Comparison of ENCODE assay signal across 1 cellular context in genomic region chr16:31713071-31713944, GRCh38.
A peak's percentile ranks its signal among the peaks of the same experiment; 100 is the strongest.
TF ChIP-seq lines count a peak whose summit lies in the region.

No MANE protein-coding gene starts in this region.

TF ChIP-seq in GM12878, 131 proteins besides CTCF, POLR2A, EP300 and RAD21 (continued from another document and continues in another):
- no peak for TF ChIP-seq PBX3 (IDR thresholded peaks at IDR 0.05; ENCODE audit: insufficient replicate concordance, low read depth, low read length)
- TF ChIP-seq PML (IDR thresholded peaks at IDR 0.05; ENCODE audit: low read length): peak; percentile 95
- no peak for TF ChIP-seq CREB1 (IDR thresholded peaks at IDR 0.05; ENCODE audit: low read depth)
- 0 out of 2 replicates have a peak, but pooled peaks have one; percentile 37 for TF ChIP-seq FOXM1 (IDR thresholded peaks at IDR 0.05; ENCODE audit: low read depth, low read length)
- TF ChIP-seq IRF4 (IDR thresholded peaks at IDR 0.05; ENCODE audit: low read depth, low read length): no peak
- no peak for TF ChIP-seq ZNF274 (IDR thresholded peaks at IDR 0.05; ENCODE audit: insufficient read depth, insufficient read length)
- TF ChIP-seq USF1 (IDR thresholded peaks at IDR 0.05; ENCODE audit: borderline replicate concordance, extremely low read length, insufficient read depth, low read depth, low read length): no peak
- no peak for TF ChIP-seq MYC (IDR thresholded peaks at IDR 0.05; ENCODE audit: insufficient read depth, insufficient read length, insufficient replicate concordance, low read length, severe bottlenecking)
- TF ChIP-seq E2F4 (IDR thresholded peaks at IDR 0.05; ENCODE audit: low read depth, low read length): no peak
- TF ChIP-seq NFXL1 (IDR thresholded peaks at IDR 0.05; ENCODE audit: borderline replicate concordance): no peak
- peak; percentile 70; the same call in 1 of the 2 replicates for TF ChIP-seq ESRRA (IDR thresholded peaks at IDR 0.05; ENCODE audit: low read length)
- peak in 1 of 2 experiments; percentile 15; a peak in 1 of 4 replicates for TF ChIP-seq ETV6 (conservative IDR thresholded peaks at IDR 0.05 in 1 of 2, IDR thresholded peaks at IDR 0.05 in 1 of 2; ENCODE audit: borderline replicate concordance in 1 of 2, low read depth in 1 of 2)
- TF ChIP-seq MTA2 (IDR thresholded peaks at IDR 0.05; ENCODE audit: low read depth): no peak
- TF ChIP-seq ZNF217 (IDR thresholded peaks at IDR 0.05): no peak
- TF ChIP-seq GABPA (IDR thresholded peaks at IDR 0.05; ENCODE audit: low read depth): no peak; the same call in 1 of the 2 replicates
- 0 out of 2 replicates have a peak, but pooled peaks have one; percentile 31 for TF ChIP-seq TBL1XR1 (IDR thresholded peaks at IDR 0.05; ENCODE audit: low read depth, low read length)
- TF ChIP-seq CREM (IDR thresholded peaks at IDR 0.05; ENCODE audit: low read depth): no peak
- no peak; the same call in 1 of the 2 replicates for TF ChIP-seq ZBTB40 (IDR thresholded peaks at IDR 0.05; ENCODE audit: borderline replicate concordance)
- peak; percentile 88; the same call in 1 of the 2 replicates for TF ChIP-seq CHD1 (IDR thresholded peaks at IDR 0.05; ENCODE audit: low read depth, low read length)
- peak in 1 of 2 experiments; percentile 73; a peak in 2 of 4 replicates for TF ChIP-seq BHLHE40 (IDR thresholded peaks at IDR 0.05; ENCODE audit: borderline replicate concordance in 1 of 2, low read depth in 2 of 2, low read length in 1 of 2)
- TF ChIP-seq NRF1 (conservative IDR thresholded peaks at IDR 0.05; ENCODE audit: low read depth, low read length): no peak
- TF ChIP-seq SMAD5 (IDR thresholded peaks at IDR 0.05; ENCODE audit: low read depth): peak; percentile 94
- TF ChIP-seq SREBF1 (IDR thresholded peaks at IDR 0.05; ENCODE audit: low read length): no peak
- TF ChIP-seq GATAD2B (conservative IDR thresholded peaks at IDR 0.05; ENCODE audit: low read depth): peak; percentile 95
- TF ChIP-seq MTA3 (IDR thresholded peaks at IDR 0.05; ENCODE audit: borderline replicate concordance, low read length): no peak
- TF ChIP-seq CBFB (IDR thresholded peaks at IDR 0.05; ENCODE audit: low read depth): peak; percentile 92
- TF ChIP-seq TCF7 (IDR thresholded peaks at IDR 0.05; ENCODE audit: borderline replicate concordance): peak; percentile 36; the same call in 1 of the 2 replicates
- TF ChIP-seq CBX3 (IDR thresholded peaks at IDR 0.05; ENCODE audit: borderline replicate concordance, low read depth): no peak
- no peak for TF ChIP-seq RBBP5 (conservative IDR thresholded peaks at IDR 0.05)
- no peak for TF ChIP-seq ASH2L (IDR thresholded peaks at IDR 0.05; ENCODE audit: borderline replicate concordance, low read depth)
- no peak; the same call in 1 of the 2 replicates for TF ChIP-seq ELK1 (IDR thresholded peaks at IDR 0.05; ENCODE audit: low read depth, low read length)
- no peak for TF ChIP-seq SIX5 (IDR thresholded peaks at IDR 0.05; ENCODE audit: low read depth, low read length, severe bottlenecking)
- TF ChIP-seq POLR2AphosphoS5 (IDR thresholded peaks at IDR 0.05; ENCODE audit: low read length): peak; percentile 99
- TF ChIP-seq USF2 (IDR thresholded peaks at IDR 0.05; ENCODE audit: borderline replicate concordance, low read depth, low read length): no peak
- no peak for TF ChIP-seq SUPT20H (IDR thresholded peaks at IDR 0.05; ENCODE audit: borderline replicate concordance, control insufficient read depth, low read depth, low read length)
- no peak for TF ChIP-seq JUND (IDR thresholded peaks at IDR 0.05; ENCODE audit: low read depth, low read length)
- no peak for TF ChIP-seq ZBTB11 (CRISPR knock-in tag; IDR thresholded peaks at IDR 0.05)
- peak; percentile 98 for TF ChIP-seq POLR2AphosphoS2 (IDR thresholded peaks at IDR 0.05; ENCODE audit: low read depth, low read length)
- TF ChIP-seq SKIL (IDR thresholded peaks at IDR 0.05; ENCODE audit: low read depth, poor library complexity, severe bottlenecking): no peak
- no peak for TF ChIP-seq ZBTB4 (CRISPR knock-in tag; IDR thresholded peaks at IDR 0.05)
- no peak for TF ChIP-seq PAX8 (IDR thresholded peaks at IDR 0.05)
- TF ChIP-seq HDAC2 (IDR thresholded peaks at IDR 0.05): no peak
- no peak for TF ChIP-seq CHD4 (IDR thresholded peaks at IDR 0.05)
- TF ChIP-seq RELA (IDR thresholded peaks at IDR 0.05; ENCODE audit: borderline replicate concordance, partially characterized antibody): no peak
- TF ChIP-seq JUNB (IDR thresholded peaks at IDR 0.05): no peak
- TF ChIP-seq BCL11A (IDR thresholded peaks at IDR 0.05; ENCODE audit: low read depth, low read length): no peak; the same call in 1 of the 2 replicates
- TF ChIP-seq SREBF2 (IDR thresholded peaks at IDR 0.05; ENCODE audit: low read length): no peak
